8 cellular contexts compared by ENCODE assay signal in genomic region chr16:714558-715447, GRCh38. TPM values are rescaled to one million over a fixed set of nuclear protein-coding genes. Genes with fewer than 3 reads are reported as not detected.
DNase-seq lines count a peak whose midpoint lies in the region; ATAC-seq, FAIRE-seq and TF ChIP-seq lines count a peak whose summit lies in the region.

Gene METRN, plus strand, starts transcription at chr16:715118. Its CDS starts 172 bp downstream, at chr16:715290.

- ATAC-seq in HG03342 (IDR thresholded peaks at IDR 0.05; ENCODE audit: unreplicated experiment), result peak; percentile 66

- FAIRE-seq in GM18507 (lab: Jason Lieb, UNC), result peak; percentile 33

- peak within 1 kb of the TSS; percentile 76 for H3K4me3 ChIP-seq in NT2/D1 (ENCODE audit: insufficient read length, low read depth)
- H3K4me3 ChIP-seq in mesodermal cell (ENCODE audit: extremely low read depth, insufficient read depth, low read length, poor library complexity, severe bottlenecking), result peak within 1 kb of the TSS; percentile 58

- peaks cover 2% of the 10 kb centered on the region for H3K36me3 ChIP-seq in NT2/D1 (ENCODE audit: insufficient read depth, insufficient read length, low read length)
- H3K36me3 ChIP-seq in mesodermal cell (ENCODE audit: control insufficient read depth, insufficient read depth, low read length), result peaks cover 4% of the 10 kb centered on the region

- H3K4me1 ChIP-seq in NT2/D1 (ENCODE audit: insufficient read depth, insufficient read length), result peaks cover 59% of the 10 kb centered on the region
- H3K4me1 ChIP-seq in mesodermal cell (ENCODE audit: control insufficient read depth, insufficient read depth, low read length, poor library complexity, severe bottlenecking), result peaks cover 19% of the 10 kb centered on the region

- no peak within 1 kb of the TSS for H3K27ac Mint-ChIP-seq in endothelial cell (ENCODE audit: unreplicated experiment)

- WGBS in mesodermal cell (ENCODE audit: insufficient coverage in 2 of 2), 2 experiments, result 13 to 15% methylated on average over 75 to 85 of the region's 104 CpGs

- H3K36me3 Mint-ChIP-seq in endothelial cell (ENCODE audit: low read depth, unreplicated experiment), result no peaks in the 10 kb centered on the region

- peaks cover 19% of the 10 kb centered on the region for H3K27me3 Mint-ChIP-seq in endothelial cell (ENCODE audit: unreplicated experiment)

- no peak for TF ChIP-seq CTCF in endothelial cell (IDR thresholded peaks at IDR 0.05; ENCODE audit: unreplicated experiment)

- H3K9me3 ChIP-seq in NT2/D1 (ENCODE audit: insufficient read depth, low read length), result no peaks in the 10 kb centered on the region
- H3K9me3 ChIP-seq in mesodermal cell (ENCODE audit: control insufficient read depth, low read length), result no peaks in the 10 kb centered on the region

- H3K27ac ChIP-seq in mesodermal cell (ENCODE audit: low read depth, low read length, severe bottlenecking), result peak within 1 kb of the TSS; percentile 53

- peak within 1 kb of the TSS; percentile 90 for H3K9ac ChIP-seq in NT2/D1 (ENCODE audit: insufficient read length, low read depth)

- DNase-seq in 8988T (peak; percentile 91), GM18507 (ENCODE audit: extremely low spot score, insufficient read length, low read depth) (peak; percentile 83), NT2/D1 (ENCODE audit: low read depth, low spot score) (peak; percentile 77), endothelial cell (ENCODE audit: low spot score) (peak; percentile 92)
- peak; percentile 97 for DNase-seq in activated CD8-positive, alpha-beta memory T cell treated with anti-CD3 and anti-CD28 coated beads, Interleukin-2, amount 50 U/mL, for 48 hours
- peak; percentile 81 for DNase-seq in stimulated activated CD8-positive, alpha-beta memory T cell treated with anti-CD3 and anti-CD28 coated beads, Interleukin-15, amount 100 ng/mL, for 24 hours (ENCODE audit: low read depth)

- peaks cover 18% of the 10 kb centered on the region for H3K27me3 ChIP-seq in NT2/D1 (ENCODE audit: insufficient read depth, insufficient read length)

- H3K4me3 Mint-ChIP-seq in endothelial cell (ENCODE audit: unreplicated experiment), result no peak within 1 kb of the TSS

- no peaks in the 10 kb centered on the region for H3K9me3 Mint-ChIP-seq in endothelial cell (ENCODE audit: unreplicated experiment)

- no peaks in the 10 kb centered on the region for H3K4me1 Mint-ChIP-seq in endothelial cell (ENCODE audit: unreplicated experiment)

RNA-seq across cellular contexts. Expression of gene METRN, which starts in this region (rescaled TPM):
- 11.2 TPM for total RNA-seq in endothelial cell (ENCODE audit: unreplicated experiment)
- polyA plus RNA-seq in mesodermal cell (2013, experiment 1 of 2), result 88.1 TPM
- 60.5 TPM for polyA plus RNA-seq in mesodermal cell (2013, experiment 2 of 2)

Comparison
In these comparisons a context has a peak if more than half of its experiments do, and no peak if none do; other contexts are left out.
1. Peak in every context shown above with its lines: DNase-seq, ATAC-seq, H3K4me3 ChIP-seq and H3K27ac ChIP-seq.